Comparison of ENCODE assay signal across 1 cellular context in the genomic region with DNA sequence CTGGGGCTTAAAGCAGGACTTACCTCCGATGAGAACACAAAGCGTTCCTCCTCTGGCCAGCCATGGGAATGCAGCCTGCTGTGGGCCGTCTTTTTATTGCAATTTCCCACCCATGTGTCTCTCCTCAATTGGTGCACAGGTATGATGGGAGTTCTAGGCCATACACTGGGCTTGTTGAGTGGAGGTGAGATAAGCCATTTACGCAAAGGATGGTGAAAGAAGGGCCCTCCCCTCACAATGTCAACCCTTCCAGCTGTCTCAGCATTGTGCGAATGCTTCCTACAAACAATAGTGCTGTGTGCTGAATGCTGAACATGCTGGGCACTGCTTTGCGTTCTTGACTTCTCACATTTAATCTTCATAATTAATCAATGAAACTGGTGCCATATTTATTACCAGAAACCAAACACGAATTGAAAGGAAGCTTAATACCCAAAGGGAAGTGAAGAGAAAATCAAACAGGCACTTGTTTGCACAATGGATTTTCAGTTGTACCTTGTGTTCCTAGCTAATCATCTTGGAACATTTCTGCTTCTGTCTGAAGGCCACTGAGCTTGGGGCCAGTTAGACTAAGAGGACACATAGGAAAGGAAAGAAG.
TF ChIP-seq lines count a peak whose summit lies in the region.

A gene (minus strand): TSS at position 70 of the 598 bp plus-strand sequence. CDS start 1,082 bp downstream, outside the sequence.

TF ChIP-seq in HepG2, 621 proteins besides CTCF, POLR2A, EP300 and RAD21 (continued from another document):
- TF ChIP-seq, protein P1, sequence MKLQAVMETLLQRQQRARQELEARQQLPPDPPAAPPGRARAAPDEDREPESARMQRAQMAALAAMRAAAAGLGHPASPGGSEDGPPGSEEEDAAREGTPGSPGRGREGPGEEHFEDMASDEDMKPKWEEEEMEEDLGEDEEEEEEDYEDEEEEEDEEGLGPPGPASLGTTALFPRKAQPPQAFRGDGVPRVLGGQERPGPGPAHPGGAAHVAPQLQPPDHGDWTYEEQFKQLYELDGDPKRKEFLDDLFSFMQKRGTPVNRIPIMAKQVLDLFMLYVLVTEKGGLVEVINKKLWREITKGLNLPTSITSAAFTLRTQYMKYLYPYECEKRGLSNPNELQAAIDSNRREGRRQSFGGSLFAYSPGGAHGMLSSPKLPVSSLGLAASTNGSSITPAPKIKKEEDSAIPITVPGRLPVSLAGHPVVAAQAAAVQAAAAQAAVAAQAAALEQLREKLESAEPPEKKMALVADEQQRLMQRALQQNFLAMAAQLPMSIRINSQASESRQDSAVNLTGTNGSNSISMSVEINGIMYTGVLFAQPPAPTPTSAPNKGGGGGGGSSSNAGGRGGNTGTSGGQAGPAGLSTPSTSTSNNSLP (IDR thresholded peaks at IDR 0.05; ENCODE audit: low read depth, low read length), result peak; percentile 46; the same call in 1 of the 2 replicates
- TF ChIP-seq REL (CRISPR knock-in tag; conservative IDR thresholded peaks at IDR 0.05) (0 out of 2 replicates have a peak, but pooled peaks have one; percentile 35), ZNF782 (CRISPR knock-in tag; IDR thresholded peaks at IDR 0.05; ENCODE audit: borderline replicate concordance) (peak; percentile 54; the same call in 1 of the 2 replicates), MAZ (IDR thresholded peaks at IDR 0.05; ENCODE audit: borderline replicate concordance, low read depth, low read length) (no peak), MAZ (CRISPR knock-in tag; IDR thresholded peaks at IDR 0.05; ENCODE audit: low read depth) (0 out of 2 replicates have a peak, but pooled peaks have one; percentile 27), ZMYM2 (CRISPR knock-in tag; IDR thresholded peaks at IDR 0.05) (no peak), ZNF44 (CRISPR knock-in tag; IDR thresholded peaks at IDR 0.05) (no peak), FOXA3 (CRISPR knock-in tag; IDR thresholded peaks at IDR 0.05) (peak; percentile 85), ADNP (CRISPR knock-in tag; IDR thresholded peaks at IDR 0.05) (no peak), ZNF607 (CRISPR knock-in tag; IDR thresholded peaks at IDR 0.05; ENCODE audit: borderline replicate concordance) (0 out of 2 replicates have a peak, but pooled peaks have one; percentile 38), EHMT2 (IDR thresholded peaks at IDR 0.05; ENCODE audit: borderline replicate concordance, low read depth, low read length) (peak; percentile 51; the same call in 1 of the 2 replicates), ZBTB42 (CRISPR knock-in tag; IDR thresholded peaks at IDR 0.05) (no peak), ETV5 (CRISPR knock-in tag; IDR thresholded peaks at IDR 0.05; ENCODE audit: borderline replicate concordance) (peak; percentile 70; the same call in 1 of the 2 replicates), SOX13 (IDR thresholded peaks at IDR 0.05) (no peak), SOX13 (CRISPR knock-in tag; conservative IDR thresholded peaks at IDR 0.05 in 1 of 2, IDR thresholded peaks at IDR 0.05 in 1 of 2) (peak in 1 of 2 experiments; percentile 42; a peak in 2 of 4 replicates), PAF1 (CRISPR knock-in tag; IDR thresholded peaks at IDR 0.05) (no peak), GFI1 (CRISPR knock-in tag; IDR thresholded peaks at IDR 0.05; ENCODE audit: borderline replicate concordance) (0 out of 2 replicates have a peak, but pooled peaks have one; percentile 32), SMC3 (IDR thresholded peaks at IDR 0.05; ENCODE audit: low read length) (no peak), HDAC2 (CRISPR knock-in tag; IDR thresholded peaks at IDR 0.05) (peak; percentile 22; the same call in 1 of the 2 replicates), ZFX (CRISPR knock-in tag; IDR thresholded peaks at IDR 0.05; ENCODE audit: low read depth) (0 out of 2 replicates have a peak, but pooled peaks have one; percentile 40), MAFF (IDR thresholded peaks at IDR 0.05; ENCODE audit: low read depth, low read length) (0 out of 2 replicates have a peak, but pooled peaks have one; percentile 8), ZNF720 (CRISPR knock-in tag; IDR thresholded peaks at IDR 0.05) (no peak), FOXJ3 (CRISPR knock-in tag; IDR thresholded peaks at IDR 0.05; ENCODE audit: borderline replicate concordance) (peak; percentile 45; the same call in 1 of the 2 replicates), ISL2 (CRISPR knock-in tag; IDR thresholded peaks at IDR 0.05) (peak; percentile 73), NR2F2 (IDR thresholded peaks at IDR 0.05; ENCODE audit: borderline replicate concordance, low read depth) (peak; percentile 34; the same call in 1 of the 2 replicates), ZNF598 (CRISPR knock-in tag; IDR thresholded peaks at IDR 0.05; ENCODE audit: borderline replicate concordance) (no peak)
- TF ChIP-seq, protein P2, sequence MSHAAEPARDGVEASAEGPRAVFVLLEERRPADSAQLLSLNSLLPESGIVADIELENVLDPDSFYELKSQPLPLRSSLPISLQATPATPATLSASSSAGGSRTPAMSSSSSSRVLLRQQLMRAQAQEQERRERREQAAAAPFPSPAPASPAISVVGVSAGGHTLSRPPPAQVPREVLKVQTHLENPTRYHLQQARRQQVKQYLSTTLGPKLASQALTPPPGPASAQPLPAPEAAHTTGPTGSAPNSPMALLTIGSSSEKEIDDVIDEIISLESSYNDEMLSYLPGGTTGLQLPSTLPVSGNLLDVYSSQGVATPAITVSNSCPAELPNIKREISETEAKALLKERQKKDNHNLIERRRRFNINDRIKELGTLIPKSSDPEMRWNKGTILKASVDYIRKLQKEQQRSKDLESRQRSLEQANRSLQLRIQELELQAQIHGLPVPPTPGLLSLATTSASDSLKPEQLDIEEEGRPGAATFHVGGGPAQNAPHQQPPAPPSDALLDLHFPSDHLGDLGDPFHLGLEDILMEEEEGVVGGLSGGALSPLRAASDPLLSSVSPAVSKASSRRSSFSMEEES (CRISPR knock-in tag; IDR thresholded peaks at IDR 0.05), result 0 out of 2 replicates have a peak, but pooled peaks have one; percentile 23
- TF ChIP-seq, protein P3, sequence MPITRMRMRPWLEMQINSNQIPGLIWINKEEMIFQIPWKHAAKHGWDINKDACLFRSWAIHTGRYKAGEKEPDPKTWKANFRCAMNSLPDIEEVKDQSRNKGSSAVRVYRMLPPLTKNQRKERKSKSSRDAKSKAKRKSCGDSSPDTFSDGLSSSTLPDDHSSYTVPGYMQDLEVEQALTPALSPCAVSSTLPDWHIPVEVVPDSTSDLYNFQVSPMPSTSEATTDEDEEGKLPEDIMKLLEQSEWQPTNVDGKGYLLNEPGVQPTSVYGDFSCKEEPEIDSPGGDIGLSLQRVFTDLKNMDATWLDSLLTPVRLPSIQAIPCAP (CRISPR knock-in tag; IDR thresholded peaks at IDR 0.05; ENCODE audit: low read depth), result no peak
- TF ChIP-seq, protein P4, sequence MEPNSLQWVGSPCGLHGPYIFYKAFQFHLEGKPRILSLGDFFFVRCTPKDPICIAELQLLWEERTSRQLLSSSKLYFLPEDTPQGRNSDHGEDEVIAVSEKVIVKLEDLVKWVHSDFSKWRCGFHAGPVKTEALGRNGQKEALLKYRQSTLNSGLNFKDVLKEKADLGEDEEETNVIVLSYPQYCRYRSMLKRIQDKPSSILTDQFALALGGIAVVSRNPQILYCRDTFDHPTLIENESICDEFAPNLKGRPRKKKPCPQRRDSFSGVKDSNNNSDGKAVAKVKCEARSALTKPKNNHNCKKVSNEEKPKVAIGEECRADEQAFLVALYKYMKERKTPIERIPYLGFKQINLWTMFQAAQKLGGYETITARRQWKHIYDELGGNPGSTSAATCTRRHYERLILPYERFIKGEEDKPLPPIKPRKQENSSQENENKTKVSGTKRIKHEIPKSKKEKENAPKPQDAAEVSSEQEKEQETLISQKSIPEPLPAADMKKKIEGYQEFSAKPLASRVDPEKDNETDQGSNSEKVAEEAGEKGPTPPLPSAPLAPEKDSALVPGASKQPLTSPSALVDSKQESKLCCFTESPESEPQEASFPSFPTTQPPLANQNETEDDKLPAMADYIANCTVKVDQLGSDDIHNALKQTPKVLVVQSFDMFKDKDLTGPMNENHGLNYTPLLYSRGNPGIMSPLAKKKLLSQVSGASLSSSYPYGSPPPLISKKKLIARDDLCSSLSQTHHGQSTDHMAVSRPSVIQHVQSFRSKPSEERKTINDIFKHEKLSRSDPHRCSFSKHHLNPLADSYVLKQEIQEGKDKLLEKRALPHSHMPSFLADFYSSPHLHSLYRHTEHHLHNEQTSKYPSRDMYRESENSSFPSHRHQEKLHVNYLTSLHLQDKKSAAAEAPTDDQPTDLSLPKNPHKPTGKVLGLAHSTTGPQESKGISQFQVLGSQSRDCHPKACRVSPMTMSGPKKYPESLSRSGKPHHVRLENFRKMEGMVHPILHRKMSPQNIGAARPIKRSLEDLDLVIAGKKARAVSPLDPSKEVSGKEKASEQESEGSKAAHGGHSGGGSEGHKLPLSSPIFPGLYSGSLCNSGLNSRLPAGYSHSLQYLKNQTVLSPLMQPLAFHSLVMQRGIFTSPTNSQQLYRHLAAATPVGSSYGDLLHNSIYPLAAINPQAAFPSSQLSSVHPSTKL (CRISPR knock-in tag; IDR thresholded peaks at IDR 0.05), result peak; percentile 73
- TF ChIP-seq, protein P5, sequence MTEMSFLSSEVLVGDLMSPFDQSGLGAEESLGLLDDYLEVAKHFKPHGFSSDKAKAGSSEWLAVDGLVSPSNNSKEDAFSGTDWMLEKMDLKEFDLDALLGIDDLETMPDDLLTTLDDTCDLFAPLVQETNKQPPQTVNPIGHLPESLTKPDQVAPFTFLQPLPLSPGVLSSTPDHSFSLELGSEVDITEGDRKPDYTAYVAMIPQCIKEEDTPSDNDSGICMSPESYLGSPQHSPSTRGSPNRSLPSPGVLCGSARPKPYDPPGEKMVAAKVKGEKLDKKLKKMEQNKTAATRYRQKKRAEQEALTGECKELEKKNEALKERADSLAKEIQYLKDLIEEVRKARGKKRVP (CRISPR knock-in tag; IDR thresholded peaks at IDR 0.05), result 0 out of 4 replicates have a peak, but pooled peaks of 1 of the 2 experiments have one; percentile 13
- TF ChIP-seq, protein P6, sequence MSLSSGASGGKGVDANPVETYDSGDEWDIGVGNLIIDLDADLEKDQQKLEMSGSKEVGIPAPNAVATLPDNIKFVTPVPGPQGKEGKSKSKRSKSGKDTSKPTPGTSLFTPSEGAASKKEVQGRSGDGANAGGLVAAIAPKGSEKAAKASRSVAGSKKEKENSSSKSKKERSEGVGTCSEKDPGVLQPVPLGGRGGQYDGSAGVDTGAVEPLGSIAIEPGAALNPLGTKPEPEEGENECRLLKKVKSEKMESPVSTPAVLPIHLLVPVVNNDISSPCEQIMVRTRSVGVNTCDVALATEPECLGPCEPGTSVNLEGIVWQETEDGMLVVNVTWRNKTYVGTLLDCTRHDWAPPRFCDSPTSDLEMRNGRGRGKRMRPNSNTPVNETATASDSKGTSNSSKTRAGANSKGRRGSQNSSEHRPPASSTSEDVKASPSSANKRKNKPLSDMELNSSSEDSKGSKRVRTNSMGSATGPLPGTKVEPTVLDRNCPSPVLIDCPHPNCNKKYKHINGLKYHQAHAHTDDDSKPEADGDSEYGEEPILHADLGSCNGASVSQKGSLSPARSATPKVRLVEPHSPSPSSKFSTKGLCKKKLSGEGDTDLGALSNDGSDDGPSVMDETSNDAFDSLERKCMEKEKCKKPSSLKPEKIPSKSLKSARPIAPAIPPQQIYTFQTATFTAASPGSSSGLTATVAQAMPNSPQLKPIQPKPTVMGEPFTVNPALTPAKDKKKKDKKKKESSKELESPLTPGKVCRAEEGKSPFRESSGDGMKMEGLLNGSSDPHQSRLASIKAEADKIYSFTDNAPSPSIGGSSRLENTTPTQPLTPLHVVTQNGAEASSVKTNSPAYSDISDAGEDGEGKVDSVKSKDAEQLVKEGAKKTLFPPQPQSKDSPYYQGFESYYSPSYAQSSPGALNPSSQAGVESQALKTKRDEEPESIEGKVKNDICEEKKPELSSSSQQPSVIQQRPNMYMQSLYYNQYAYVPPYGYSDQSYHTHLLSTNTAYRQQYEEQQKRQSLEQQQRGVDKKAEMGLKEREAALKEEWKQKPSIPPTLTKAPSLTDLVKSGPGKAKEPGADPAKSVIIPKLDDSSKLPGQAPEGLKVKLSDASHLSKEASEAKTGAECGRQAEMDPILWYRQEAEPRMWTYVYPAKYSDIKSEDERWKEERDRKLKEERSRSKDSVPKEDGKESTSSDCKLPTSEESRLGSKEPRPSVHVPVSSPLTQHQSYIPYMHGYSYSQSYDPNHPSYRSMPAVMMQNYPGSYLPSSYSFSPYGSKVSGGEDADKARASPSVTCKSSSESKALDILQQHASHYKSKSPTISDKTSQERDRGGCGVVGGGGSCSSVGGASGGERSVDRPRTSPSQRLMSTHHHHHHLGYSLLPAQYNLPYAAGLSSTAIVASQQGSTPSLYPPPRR (CRISPR knock-in tag; IDR thresholded peaks at IDR 0.05; ENCODE audit: borderline replicate concordance), result peak; percentile 63; the same call in 1 of the 2 replicates
- TF ChIP-seq, protein P7, sequence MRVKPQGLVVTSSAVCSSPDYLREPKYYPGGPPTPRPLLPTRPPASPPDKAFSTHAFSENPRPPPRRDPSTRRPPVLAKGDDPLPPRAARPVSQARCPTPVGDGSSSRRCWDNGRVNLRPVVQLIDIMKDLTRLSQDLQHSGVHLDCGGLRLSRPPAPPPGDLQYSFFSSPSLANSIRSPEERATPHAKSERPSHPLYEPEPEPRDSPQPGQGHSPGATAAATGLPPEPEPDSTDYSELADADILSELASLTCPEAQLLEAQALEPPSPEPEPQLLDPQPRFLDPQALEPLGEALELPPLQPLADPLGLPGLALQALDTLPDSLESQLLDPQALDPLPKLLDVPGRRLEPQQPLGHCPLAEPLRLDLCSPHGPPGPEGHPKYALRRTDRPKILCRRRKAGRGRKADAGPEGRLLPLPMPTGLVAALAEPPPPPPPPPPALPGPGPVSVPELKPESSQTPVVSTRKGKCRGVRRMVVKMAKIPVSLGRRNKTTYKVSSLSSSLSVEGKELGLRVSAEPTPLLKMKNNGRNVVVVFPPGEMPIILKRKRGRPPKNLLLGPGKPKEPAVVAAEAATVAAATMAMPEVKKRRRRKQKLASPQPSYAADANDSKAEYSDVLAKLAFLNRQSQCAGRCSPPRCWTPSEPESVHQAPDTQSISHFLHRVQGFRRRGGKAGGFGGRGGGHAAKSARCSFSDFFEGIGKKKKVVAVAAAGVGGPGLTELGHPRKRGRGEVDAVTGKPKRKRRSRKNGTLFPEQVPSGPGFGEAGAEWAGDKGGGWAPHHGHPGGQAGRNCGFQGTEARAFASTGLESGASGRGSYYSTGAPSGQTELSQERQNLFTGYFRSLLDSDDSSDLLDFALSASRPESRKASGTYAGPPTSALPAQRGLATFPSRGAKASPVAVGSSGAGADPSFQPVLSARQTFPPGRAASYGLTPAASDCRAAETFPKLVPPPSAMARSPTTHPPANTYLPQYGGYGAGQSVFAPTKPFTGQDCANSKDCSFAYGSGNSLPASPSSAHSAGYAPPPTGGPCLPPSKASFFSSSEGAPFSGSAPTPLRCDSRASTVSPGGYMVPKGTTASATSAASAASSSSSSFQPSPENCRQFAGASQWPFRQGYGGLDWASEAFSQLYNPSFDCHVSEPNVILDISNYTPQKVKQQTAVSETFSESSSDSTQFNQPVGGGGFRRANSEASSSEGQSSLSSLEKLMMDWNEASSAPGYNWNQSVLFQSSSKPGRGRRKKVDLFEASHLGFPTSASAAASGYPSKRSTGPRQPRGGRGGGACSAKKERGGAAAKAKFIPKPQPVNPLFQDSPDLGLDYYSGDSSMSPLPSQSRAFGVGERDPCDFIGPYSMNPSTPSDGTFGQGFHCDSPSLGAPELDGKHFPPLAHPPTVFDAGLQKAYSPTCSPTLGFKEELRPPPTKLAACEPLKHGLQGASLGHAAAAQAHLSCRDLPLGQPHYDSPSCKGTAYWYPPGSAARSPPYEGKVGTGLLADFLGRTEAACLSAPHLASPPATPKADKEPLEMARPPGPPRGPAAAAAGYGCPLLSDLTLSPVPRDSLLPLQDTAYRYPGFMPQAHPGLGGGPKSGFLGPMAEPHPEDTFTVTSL (CRISPR knock-in tag; IDR thresholded peaks at IDR 0.05; ENCODE audit: borderline replicate concordance), result peak; percentile 79; the same call in 1 of the 2 replicates
